Comparison of ENCODE assay signal across 1 cellular context in genomic region chr12:46370792-46371717, GRCh38.
A peak's percentile ranks its signal among the peaks of the same experiment; 100 is the strongest.
TF ChIP-seq lines count a peak whose summit lies in the region.

No MANE protein-coding gene starts in this region.

TF ChIP-seq in WTC11, 78 proteins besides CTCF, POLR2A, EP300 and RAD21 (continued from another document and continues in another):
- no peak; the same call in 1 of the 2 replicates for TF ChIP-seq AFF4 (CRISPR knock-in tag; IDR thresholded peaks at IDR 0.05; ENCODE audit: borderline replicate concordance)
- no peak for TF ChIP-seq STAT6 (CRISPR knock-in tag; conservative IDR thresholded peaks at IDR 0.05; ENCODE audit: low read depth)
- TF ChIP-seq CREB1 (CRISPR knock-in tag; IDR thresholded peaks at IDR 0.05) = no peak
- no peak for TF ChIP-seq NR2C2 (CRISPR knock-in tag; IDR thresholded peaks at IDR 0.05)
- TF ChIP-seq ZNF671 (CRISPR knock-in tag; IDR thresholded peaks at IDR 0.05) = 0 out of 2 replicates have a peak, but pooled peaks have one; percentile 50
- TF ChIP-seq ZBTB43 (CRISPR knock-in tag; IDR thresholded peaks at IDR 0.05) = 0 out of 2 replicates have a peak, but pooled peaks have one; percentile 20
- TF ChIP-seq HMGA2 (CRISPR knock-in tag; IDR thresholded peaks at IDR 0.05) = no peak
- TF ChIP-seq ZNF425 (CRISPR knock-in tag; conservative IDR thresholded peaks at IDR 0.05) = peak; percentile 40
- TF ChIP-seq TCF7 (CRISPR knock-in tag; IDR thresholded peaks at IDR 0.05; ENCODE audit: low read depth) = no peak
- TF ChIP-seq ZNF416 (CRISPR knock-in tag; IDR thresholded peaks at IDR 0.05) = no peak
- no peak for TF ChIP-seq ZNF423 (CRISPR knock-in tag; IDR thresholded peaks at IDR 0.05)
- peak; percentile 93; the same call in 1 of the 2 replicates for TF ChIP-seq ARID4B (CRISPR knock-in tag; IDR thresholded peaks at IDR 0.05; ENCODE audit: borderline replicate concordance)
- TF ChIP-seq ZNF512 (CRISPR knock-in tag; IDR thresholded peaks at IDR 0.05; ENCODE audit: borderline replicate concordance) = no peak
- TF ChIP-seq ATF2 (CRISPR knock-in tag; IDR thresholded peaks at IDR 0.05; ENCODE audit: borderline replicate concordance, low read depth) = no peak
- no peak for TF ChIP-seq MXD4 (CRISPR knock-in tag; IDR thresholded peaks at IDR 0.05; ENCODE audit: borderline replicate concordance)
- TF ChIP-seq ERG (CRISPR knock-in tag; IDR thresholded peaks at IDR 0.05) = 0 out of 2 replicates have a peak, but pooled peaks have one; percentile 57
- no peak for TF ChIP-seq KAT7 (CRISPR knock-in tag; IDR thresholded peaks at IDR 0.05; ENCODE audit: borderline replicate concordance)
- no peak for TF ChIP-seq ZNF317 (CRISPR knock-in tag; IDR thresholded peaks at IDR 0.05; ENCODE audit: borderline replicate concordance, low read depth)
- TF ChIP-seq ZNF219 (CRISPR knock-in tag; IDR thresholded peaks at IDR 0.05; ENCODE audit: borderline replicate concordance) = no peak
- peak; percentile 66; the same call in 1 of the 2 replicates for TF ChIP-seq NFE2L1 (CRISPR knock-in tag; IDR thresholded peaks at IDR 0.05)
- TF ChIP-seq CBFB (CRISPR knock-in tag; IDR thresholded peaks at IDR 0.05; ENCODE audit: low read depth) = no peak
- no peak for TF ChIP-seq GABPB1 (CRISPR knock-in tag; IDR thresholded peaks at IDR 0.05)
- TF ChIP-seq FOXP1 (CRISPR knock-in tag; IDR thresholded peaks at IDR 0.05; ENCODE audit: borderline replicate concordance) = no peak; the same call in 1 of the 2 replicates
- no peak for TF ChIP-seq SOX15 (CRISPR knock-in tag; IDR thresholded peaks at IDR 0.05)
- TF ChIP-seq PREB (CRISPR knock-in tag; IDR thresholded peaks at IDR 0.05; ENCODE audit: borderline replicate concordance) = no peak
- peak; percentile 18; the same call in 1 of the 2 replicates for TF ChIP-seq ETV6 (CRISPR knock-in tag; IDR thresholded peaks at IDR 0.05)
- no peak for TF ChIP-seq OVOL2 (CRISPR knock-in tag; IDR thresholded peaks at IDR 0.05; ENCODE audit: borderline replicate concordance)
- no peak for TF ChIP-seq E2F4 (CRISPR knock-in tag; IDR thresholded peaks at IDR 0.05; ENCODE audit: borderline replicate concordance, low read depth)
- no peak for TF ChIP-seq ZNF232 (CRISPR knock-in tag; IDR thresholded peaks at IDR 0.05)
- TF ChIP-seq GTF2I (CRISPR knock-in tag; conservative IDR thresholded peaks at IDR 0.05) = no peak
- no peak for TF ChIP-seq RORB (CRISPR knock-in tag; IDR thresholded peaks at IDR 0.05)
- TF ChIP-seq EMX1 (CRISPR knock-in tag; IDR thresholded peaks at IDR 0.05) = peak; percentile 17; the same call in 1 of the 2 replicates
- TF ChIP-seq ESRRA (CRISPR knock-in tag; IDR thresholded peaks at IDR 0.05; ENCODE audit: borderline replicate concordance) = peak; percentile 46; the same call in 1 of the 2 replicates
